In the genomic region with DNA sequence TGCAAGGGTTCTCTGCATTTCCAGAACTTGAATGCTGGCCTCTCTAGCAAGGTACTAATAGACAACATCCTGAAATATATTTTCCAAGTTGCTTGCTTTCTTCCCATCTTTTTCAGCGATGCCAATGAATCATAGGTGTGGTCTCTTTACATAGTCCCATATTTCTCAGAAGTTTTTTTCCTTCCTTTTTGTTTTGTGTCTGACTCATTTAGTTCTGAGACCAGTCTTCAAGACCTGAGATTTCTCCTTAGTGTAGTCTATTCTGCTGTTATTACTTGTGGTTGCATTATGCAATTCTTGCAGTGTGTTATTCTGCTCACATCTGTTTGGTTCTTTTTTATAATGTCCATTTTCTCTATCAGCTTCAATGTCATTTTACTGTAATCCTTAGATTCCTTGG, we compare ENCODE assay signal across 13 cellular contexts.
DNase-seq lines count a peak whose midpoint lies in the region; ATAC-seq and TF ChIP-seq lines count a peak whose summit lies in the region.
"Had no signal": no experiment of that assay in that cellular context is flagged by ENCODE, and none has a peak within 500 bp of the region (broad histone marks: within the 10 kb centered on the region; RNA-seq: fewer than 3 reads in every experiment).

No MANE protein-coding gene starts in this region.

- no peaks in the 10 kb centered on the region for H4K20me1 ChIP-seq in neural progenitor cell (ENCODE audit: low read depth)

- TF ChIP-seq CTCF in choroid plexus epithelial cell (conservative IDR thresholded peaks at IDR 0.05; ENCODE audit: low read depth, low read length): no peak
- no peak for TF ChIP-seq CTCF in neural progenitor cell (IDR thresholded peaks at IDR 0.05)
- TF ChIP-seq CTCF in CD4-positive, alpha-beta T cell (IDR thresholded peaks at IDR 0.05): no peak

- H3K36me3 ChIP-seq in neural progenitor cell: no peaks in the 10 kb centered on the region

- H3K4me1 Mint-ChIP-seq in neural progenitor cell: no peaks in the 10 kb centered on the region
- no peaks in the 10 kb centered on the region for H3K4me1 Mint-ChIP-seq in CD4-positive, alpha-beta T cell (ENCODE audit: low read depth)

- peak overlapping the region; percentile 76 for H2AFZ ChIP-seq in neural progenitor cell (replicated peaks)

- H3K4me3 ChIP-seq in choroid plexus epithelial cell (ENCODE audit: low read depth, low read length) (no peak overlapping the region), neural progenitor cell (no peak overlapping the region)
- H3K4me3 ChIP-seq: GM12878 had no signal

- no peaks in the 10 kb centered on the region for H3K27me3 Mint-ChIP-seq in neural progenitor cell (ENCODE audit: insufficient read depth, low read depth)
- no peaks in the 10 kb centered on the region for H3K27me3 Mint-ChIP-seq in CD4-positive, alpha-beta T cell

- no peak overlapping the region for H3K9ac ChIP-seq in neural progenitor cell

- no peaks in the 10 kb centered on the region for H3K79me2 ChIP-seq in neural progenitor cell (ENCODE audit: low read depth)

- no peaks in the 10 kb centered on the region for H3K4me1 ChIP-seq in neural progenitor cell

- H3K27ac ChIP-seq in neural progenitor cell: no peak overlapping the region
- no peak overlapping the region for H3K27ac ChIP-seq in CD4-positive, alpha-beta T cell (ENCODE audit: low read depth, low read length)

- no peaks in the 10 kb centered on the region for H3F3A ChIP-seq in neural progenitor cell (ENCODE audit: low read depth)

- H3K27me3 ChIP-seq in neural progenitor cell: no peaks in the 10 kb centered on the region
- H3K27me3 ChIP-seq in CD4-positive, alpha-beta T cell (ENCODE audit: control insufficient read depth, insufficient read depth, low read length): no peaks in the 10 kb centered on the region

- CTCF ChIA-PET in CD4-positive, alpha-beta T cell (lab: Charles Lee): no interaction called here

- ATAC-seq in CD4-positive, alpha-beta T cell (ENCODE audit: poor library complexity): no peak

- H3K9me3 Mint-ChIP-seq in neural progenitor cell: peaks cover 3% of the 10 kb centered on the region
- no peaks in the 10 kb centered on the region for H3K9me3 Mint-ChIP-seq in CD4-positive, alpha-beta T cell

- intact Hi-C loops in CD4-positive, alpha-beta T cell (cut with DNase I, micrococcal nuclease): no loop called here

- POLR2A ChIA-PET in CD4-positive, alpha-beta T cell (lab: Charles Lee): no interaction called here

- no peaks in the 10 kb centered on the region for H3K36me3 Mint-ChIP-seq in neural progenitor cell
- H3K36me3 Mint-ChIP-seq in CD4-positive, alpha-beta T cell (ENCODE audit: low read depth): no peaks in the 10 kb centered on the region

- H3K4me3 Mint-ChIP-seq in neural progenitor cell: no peak overlapping the region
- no peak overlapping the region for H3K4me3 Mint-ChIP-seq in CD4-positive, alpha-beta T cell
- H3K4me3 Mint-ChIP-seq: B cell had no signal

- DNase-seq in ELR (ENCODE audit: low read depth) (peak; percentile 47), LHCN-M2 (ENCODE audit: low read depth) (peak; percentile 0), choroid plexus epithelial cell (ENCODE audit: low read depth) (peak; percentile 50), neural progenitor cell (ENCODE audit: low spot score) (no peak), GM03348 (ENCODE audit: low spot score) (no peak), NCI-H82 (lab: John Stamatoyannopoulos, UW) (no peak), NAMALWA (ENCODE audit: low spot score) (no peak)
- DNase-seq in CD4-positive, alpha-beta T cell: no peak
- DNase-seq: 8988T; GF-D8; NK-92 treated with Interleukin-12 subunit alpha and Interleukin-12 subunit beta, amount 100 ng/mL, for 24 hours had no signal

- H3K4me2 ChIP-seq in neural progenitor cell: no peak overlapping the region

- H3K9me3 ChIP-seq in neural progenitor cell (ENCODE audit: low read depth): no peaks in the 10 kb centered on the region
- no peaks in the 10 kb centered on the region for H3K9me3 ChIP-seq in CD4-positive, alpha-beta T cell (ENCODE audit: control insufficient read depth, low read length)

- no peak overlapping the region for H3K27ac Mint-ChIP-seq in neural progenitor cell
- H3K27ac Mint-ChIP-seq in CD4-positive, alpha-beta T cell: no peak overlapping the region
- H3K27ac Mint-ChIP-seq: B cell had no signal

Comparison
In these comparisons a context has a peak if more than half of its experiments do, and no peak if none do; other contexts are left out.
1. DNase-seq: peak in ELR (single experiment), LHCN-M2 (single experiment) and choroid plexus epithelial cell (single experiment); none in neural progenitor cell (single experiment), GM03348 (single experiment), NCI-H82 (single experiment), CD4-positive, alpha-beta T cell (0 of 10) and NAMALWA (single experiment).